In genomic region chr3:23889401-23889800, GRCh38 we compare ENCODE assay signal across 25 cellular contexts. TPM values are rescaled to one million over a fixed set of nuclear protein-coding genes. Genes with fewer than 3 reads are reported as not detected.
DNase-seq lines count a peak whose midpoint lies in the region; ATAC-seq and TF ChIP-seq lines count a peak whose summit lies in the region.
"Had no signal": no experiment of that assay in that cellular context is flagged by ENCODE, and none has a peak within 500 bp of the region (broad histone marks: within the 10 kb centered on the region; RNA-seq: fewer than 3 reads in every experiment).

No MANE protein-coding gene starts in this region.

- ATAC-seq in GM18858 (IDR thresholded peaks at IDR 0.05; ENCODE audit: unreplicated experiment) (no peak), HG02981 (IDR thresholded peaks at IDR 0.05; ENCODE audit: unreplicated experiment) (no peak)
- ATAC-seq: Right ventricle myocardium inferior had no signal

- no peaks in the 10 kb centered on the region for H3K9me3 ChIP-seq in neutrophil
- H3K9me3 ChIP-seq: SK-N-SH, upper lobe of right lung had no signal

- H3K4me3 ChIP-seq in neutrophil (ENCODE audit: low read depth in 1 of 2, low read length in 1 of 2): no peak overlapping the region
- H3K4me3 ChIP-seq: skin epidermis, upper lobe of right lung had no signal

- TF ChIP-seq CTCF in neutrophil (IDR thresholded peaks at IDR 0.05): no peak

- H3K36me3 ChIP-seq in neutrophil: no peaks in the 10 kb centered on the region

- peak; percentile 56 for DNase-seq in Caki2 (ENCODE audit: low read depth)
- DNase-seq in NOMO-1 treated with DMSO at 0.1 percent for 48 hours (lab: John Stamatoyannopoulos, UW; ENCODE audit: unreplicated experiment): peak; percentile 50
- no peak for DNase-seq in epithelial cell of prostate (ENCODE audit: low read depth, low spot score)
- DNase-seq in activated CD4-positive, CD25-positive, alpha-beta regulatory T cell (lab: John Stamatoyannopoulos, UW): no peak
- no peak for DNase-seq in OCI-M1 (lab: John Stamatoyannopoulos, UW)
- DNase-seq: activated CD4-positive, alpha-beta memory T cell treated with anti-CD3 and anti-CD28 coated beads for 36 hours; activated CD4-positive, CD25-positive, alpha-beta regulatory T cell treated with anti-CD3 and anti-CD28 coated beads, Interleukin-2, amount 50 U/mL, for 72 hours; activated CD8-positive, alpha-beta memory T cell treated with anti-CD3 and anti-CD28 coated beads, Interleukin-2, amount 50 U/mL, for 48 hours; activated naive CD4-positive, alpha-beta T cell treated with anti-CD3 and anti-CD28 coated beads, Interleukin-2, amount 10 ng/mL, durations not matched to agents 7 days and 5 days; amniotic stem cell; Calu3; DMS79 treated with DMSO at 0.1 percent for 48 hours; GDM1; islet precursor cell; natural killer cell; NCI-H1930; NCI-H2171 treated with DMSO at 0.1 percent for 48 hours; NCI-H510A; SK-N-SH; upper lobe of right lung had no signal

- H3K27me3 ChIP-seq in neutrophil: no peaks in the 10 kb centered on the region
- H3K27me3 ChIP-seq: upper lobe of right lung had no signal

- H3K27ac ChIP-seq in epithelial cell of prostate (peak overlapping the region; percentile 43), neutrophil (peak overlapping the region; percentile 64)
- H3K27ac ChIP-seq: upper lobe of right lung had no signal

- in situ Hi-C loops in Caki2 (cut with HindIII; ENCODE audit: low pct_unique_long_range_greater_than_20kb, low sequenced_read_pairs): no loop called here

- peaks cover 65 to 75% of the 10 kb centered on the region in 2 experiments for H3K4me1 ChIP-seq in neutrophil (ENCODE audit: control insufficient read depth in 1 of 2, insufficient read depth in 1 of 2, low read depth in 1 of 2, low read length in 1 of 2)
- H3K4me1 ChIP-seq: upper lobe of right lung had no signal

RNA-seq across cellular contexts. Expression of gene NKIRAS1, which starts 27.4 kb away (rescaled TPM):
- 11.4 and 14.3 TPM in 2 replicates for total RNA-seq in Caki2 (2014; rRNA removed; shearing (Covaris generic); ENCODE audit: low replicate concordance)

RNA-seq across cellular contexts. Expression of gene RPL15, which starts 27.5 kb away (rescaled TPM):
- 3,923 and 4,358 TPM in 2 replicates for total RNA-seq in Caki2 (2014; rRNA removed; shearing (Covaris generic); ENCODE audit: low replicate concordance)

RNA-seq across cellular contexts. Expression of gene NR1D2, which starts 55.7 kb away (rescaled TPM):
- total RNA-seq in Caki2 (2014; rRNA removed; shearing (Covaris generic); ENCODE audit: low replicate concordance): 3.7 and 9.3 TPM in 2 replicates

Comparison
In these comparisons a context has a peak if more than half of its experiments do, and no peak if none do; other contexts are left out.
1. DNase-seq: peak in Caki2 (single experiment) and NOMO-1 treated with DMSO at 0.1 percent for 48 hours (single experiment); none in epithelial cell of prostate (single experiment), activated CD4-positive, CD25-positive, alpha-beta regulatory T cell (0 of 4) and OCI-M1 (single experiment).